In genomic region chr20:54431545-54431944, GRCh38 we compare ENCODE assay signal across 12 cellular contexts. TPM values are rescaled to one million over a fixed set of nuclear protein-coding genes. Genes with fewer than 3 reads are reported as not detected.
DNase-seq lines count a peak whose midpoint lies in the region; ATAC-seq and TF ChIP-seq lines count a peak whose summit lies in the region.
"Had no signal": no experiment of that assay in that cellular context is flagged by ENCODE, and none has a peak within 500 bp of the region (broad histone marks: within the 10 kb centered on the region; RNA-seq: fewer than 3 reads in every experiment).

No MANE protein-coding gene starts in this region.

- TF ChIP-seq POLR2A in GM18505 (IDR thresholded peaks at IDR 0.05; ENCODE audit: borderline replicate concordance, extremely low read depth, insufficient read depth, insufficient read length) = no peak

- ATAC-seq in GM18870 (IDR thresholded peaks at IDR 0.05; ENCODE audit: unreplicated experiment) (no peak), GM18505 (IDR thresholded peaks at IDR 0.05; ENCODE audit: unreplicated experiment) (no peak)

- DNase-seq in HS-5 (ENCODE audit: low read depth) (peak; percentile 37), RKO (ENCODE audit: low spot score) (peak; percentile 30), fibroblast of gingiva (ENCODE audit: low read depth) (peak; percentile 3), renal cortical epithelial cell (ENCODE audit: low read depth) (peak; percentile 22), NCI-H146 treated with DMSO at 0.1 percent for 48 hours (lab: John Stamatoyannopoulos, UW; ENCODE audit: unreplicated experiment) (no peak)
- DNase-seq: activated CD4-positive, alpha-beta T cell treated with anti-CD3 and anti-CD28 coated beads, Interleukin-2, amount 10 ng/mL, durations not matched to agents 7 days and 5 days; DMS79 treated with DMSO at 0.1 percent for 48 hours; IMR-90 had no signal

RNA-seq across cellular contexts. Expression of gene DOK5, which starts 43.8 kb away (rescaled TPM):
- under 0.01 and 6.5 TPM in 2 replicates for total RNA-seq in renal cortical epithelial cell
- total RNA-seq: activated CD4-positive, alpha-beta T cell treated with anti-CD3 and anti-CD28 coated beads, Interleukin-2, amount 10 ng/mL, durations not matched to agents 7 days and 5 days; bronchial epithelial cell; NCI-H460 had no signal
